In the genomic region with DNA sequence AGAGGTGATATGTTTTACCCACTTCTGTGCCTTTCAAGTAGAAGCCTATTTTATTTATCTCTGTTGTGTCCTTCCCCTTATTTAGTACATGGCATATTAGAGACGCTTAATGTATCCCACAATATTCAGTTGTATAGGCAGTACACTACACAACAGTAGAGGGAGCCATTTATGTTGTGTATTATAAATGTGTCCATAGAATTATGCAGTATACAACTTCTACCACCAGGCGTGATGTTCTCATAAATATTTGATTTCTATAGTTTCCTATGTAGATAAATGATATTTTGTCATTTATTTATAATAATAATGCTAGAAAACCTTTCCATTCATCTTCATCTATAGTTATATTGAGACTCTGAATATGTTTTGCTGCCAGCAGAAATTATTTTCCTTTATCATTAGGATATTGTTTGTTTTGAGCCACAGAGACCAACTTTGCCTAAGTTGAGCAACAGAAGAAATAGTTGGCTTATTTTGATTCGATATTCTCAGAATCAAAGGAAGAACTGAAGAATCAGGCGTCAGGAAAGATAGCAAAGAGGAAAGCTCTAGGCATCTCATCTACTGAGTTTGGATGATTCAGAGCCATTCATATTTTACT, we compare ENCODE assay signal across 10 cellular contexts.
DNase-seq lines count a peak whose midpoint lies in the region; ATAC-seq and TF ChIP-seq lines count a peak whose summit lies in the region.
"Had no signal": no experiment of that assay in that cellular context is flagged by ENCODE, and none has a peak within 500 bp of the region (broad histone marks: within the 10 kb centered on the region; RNA-seq: fewer than 3 reads in every experiment).

No MANE protein-coding gene starts in this region.

- H3K4me1 ChIP-seq in sigmoid colon: no peaks in the 10 kb centered on the region
- no peaks in the 10 kb centered on the region for H3K4me1 ChIP-seq in psoas muscle

- WGBS in sigmoid colon, 2 donors: 75 to 79% methylated on average over 4 of the region's 4 CpGs
- WGBS in psoas muscle, 3 donors: 83 to 88% (median 85%) methylated on average over 4 of the region's 4 CpGs

- H3K9me3 ChIP-seq in sigmoid colon: no peaks in the 10 kb centered on the region
- H3K9me3 ChIP-seq in psoas muscle: no peaks in the 10 kb centered on the region

- no peaks in the 10 kb centered on the region for H3K36me3 ChIP-seq in sigmoid colon
- no peaks in the 10 kb centered on the region for H3K36me3 ChIP-seq in psoas muscle (ENCODE audit: insufficient read depth in 1 of 2, low read depth in 1 of 2)

- DNase-seq in RKO (ENCODE audit: low spot score) (peak; percentile 79), iris pigment epithelial cell (ENCODE audit: low read depth) (peak; percentile 25), NCI-H748 treated with DMSO at 0.1 percent for 48 hours (lab: John Stamatoyannopoulos, UW) (no peak), sigmoid colon (no peak), nucleus accumbens (lab: John Stamatoyannopoulos, UW) (no peak), psoas muscle (no peak)
- DNase-seq: stimulated activated naive CD4-positive, alpha-beta T cell treated with Interleukin-2 at 50 U/mL for 16 hours had no signal

- TF ChIP-seq EP300 in sigmoid colon (IDR thresholded peaks at IDR 0.05): no peak

- TF ChIP-seq CTCF in sigmoid colon (IDR thresholded peaks at IDR 0.05): no peak
- TF ChIP-seq CTCF in psoas muscle (IDR thresholded peaks at IDR 0.05): no peak

- intact Hi-C loops in sigmoid colon (cut with DNase I) (no loop called here), psoas muscle (cut with DNase I) (no loop called here)

- H3K27ac ChIP-seq in sigmoid colon (no peak overlapping the region), psoas muscle (no peak overlapping the region)

- no peak for TF ChIP-seq POLR2A in sigmoid colon (IDR thresholded peaks at IDR 0.05)

- H3K27me3 ChIP-seq in sigmoid colon (no peaks in the 10 kb centered on the region), psoas muscle (ENCODE audit: insufficient read depth in 3 of 3, low read length in 2 of 3) (no peaks in the 10 kb centered on the region)

- H3K4me3 ChIP-seq in sigmoid colon: no peak overlapping the region
- H3K4me3 ChIP-seq in psoas muscle: no peak overlapping the region
- H3K4me3 ChIP-seq: lung had no signal

- ATAC-seq in GM18498 (IDR thresholded peaks at IDR 0.05; ENCODE audit: unreplicated experiment) (peak; percentile 88), HG02981 (IDR thresholded peaks at IDR 0.05; ENCODE audit: unreplicated experiment) (peak; percentile 89), psoas muscle (no peak)

Comparison
In these comparisons a context has a peak if more than half of its experiments do, and no peak if none do; other contexts are left out.
1. ATAC-seq: peak in GM18498 (single experiment) and HG02981 (single experiment); none in psoas muscle (0 of 4).
2. DNase-seq: peak in RKO (single experiment) and iris pigment epithelial cell (single experiment); none in NCI-H748 treated with DMSO at 0.1 percent for 48 hours (single experiment), sigmoid colon (single experiment), nucleus accumbens (0 of 56) and psoas muscle (0 of 2).